1 cellular context compared by ENCODE assay signal in genomic region chr17:63519116-63519881, GRCh38.
A peak's percentile ranks its signal among the peaks of the same experiment; 100 is the strongest.
TF ChIP-seq lines count a peak whose summit lies in the region.

No MANE protein-coding gene starts in this region.

TF ChIP-seq in HepG2, 621 proteins besides CTCF, POLR2A, EP300 and RAD21 (continued from another document):
- TF ChIP-seq ZNF687 (CRISPR knock-in tag; IDR thresholded peaks at IDR 0.05) (peak; percentile 14; the same call in 1 of the 2 replicates), SMARCE1 (IDR thresholded peaks at IDR 0.05; ENCODE audit: borderline replicate concordance) (no peak), ZNF569 (CRISPR knock-in tag; IDR thresholded peaks at IDR 0.05; ENCODE audit: borderline replicate concordance) (no peak), GPN1 (CRISPR knock-in tag; IDR thresholded peaks at IDR 0.05; ENCODE audit: borderline replicate concordance) (no peak), ZNF317 (CRISPR knock-in tag; IDR thresholded peaks at IDR 0.05) (no peak), ZNF629 (CRISPR knock-in tag; conservative IDR thresholded peaks at IDR 0.05) (no peak), HMGXB4 (CRISPR knock-in tag; IDR thresholded peaks at IDR 0.05; ENCODE audit: borderline replicate concordance in 1 of 2, low read depth in 1 of 2) (0 out of 4 replicates have a peak, but pooled peaks of 1 of the 2 experiments have one; percentile 5), KDM5B (CRISPR knock-in tag; IDR thresholded peaks at IDR 0.05; ENCODE audit: borderline replicate concordance) (peak; percentile 57; the same call in 1 of the 2 replicates), ZNF609 (CRISPR knock-in tag; IDR thresholded peaks at IDR 0.05; ENCODE audit: borderline replicate concordance) (no peak), FOXP4 (CRISPR knock-in tag; IDR thresholded peaks at IDR 0.05) (no peak), MATR3 (CRISPR knock-in tag; IDR thresholded peaks at IDR 0.05) (no peak), CHCHD3 (CRISPR knock-in tag; IDR thresholded peaks at IDR 0.05) (peak; percentile 38; the same call in 1 of the 2 replicates), BORCS8-MEF2B (CRISPR knock-in tag; IDR thresholded peaks at IDR 0.05) (no peak), LRRFIP1 (CRISPR knock-in tag; conservative IDR thresholded peaks at IDR 0.05) (no peak), NFKBIZ (CRISPR knock-in tag; IDR thresholded peaks at IDR 0.05) (no peak)
